ENCODE assay signal across 19 cellular contexts in genomic region chr9:98501776-98502175, GRCh38.
A peak's percentile ranks its signal among the peaks of the same experiment; 100 is the strongest.
DNase-seq lines count a peak whose midpoint lies in the region; ATAC-seq and TF ChIP-seq lines count a peak whose summit lies in the region.
"Had no signal": no experiment of that assay in that cellular context is flagged by ENCODE, and none has a peak within 500 bp of the region (broad histone marks: within the 10 kb centered on the region; RNA-seq: fewer than 3 reads in every experiment).

No MANE protein-coding gene starts in this region.

- H3K9me3 Mint-ChIP-seq in HFFc6, result no peaks in the 10 kb centered on the region
- H3K9me3 Mint-ChIP-seq in brain, result peaks cover 0 to 3% (median 0%) of the 10 kb centered on the region in 5 experiments
- no peaks in the 10 kb centered on the region for H3K9me3 Mint-ChIP-seq in memory B cell
- H3K9me3 Mint-ChIP-seq: CD4-positive, alpha-beta T cell had no signal

- H3K27ac Mint-ChIP-seq in HFFc6 (peak overlapping the region; percentile 96), brain (peak overlapping the region in 3 of 5 experiments; percentile 4 to 30 (median 19)), memory B cell (peak overlapping the region; percentile 58)
- H3K27ac Mint-ChIP-seq: B cell; CD4-positive, alpha-beta T cell had no signal

- H3K4me1 Mint-ChIP-seq in HFFc6 (ENCODE audit: low read depth), result peaks cover 40% of the 10 kb centered on the region
- peaks cover 45% of the 10 kb centered on the region for H3K4me1 Mint-ChIP-seq in brain
- H3K4me1 Mint-ChIP-seq in memory B cell, result peaks cover 5% of the 10 kb centered on the region
- H3K4me1 Mint-ChIP-seq: B cell had no signal

- H3K36me3 ChIP-seq in upper lobe of left lung, result no peaks in the 10 kb centered on the region

- ATAC-seq in memory B cell (ENCODE audit: low read depth) (no peak), upper lobe of left lung (ENCODE audit: low FRiP score in 2 of 2) (no peak), HG03025 (IDR thresholded peaks at IDR 0.05; ENCODE audit: low FRiP score, unreplicated experiment) (no peak), foreskin keratinocyte (no peak)
- ATAC-seq: GM12878, HCT116 had no signal

- H3K27ac ChIP-seq in upper lobe of left lung (peak overlapping the region; percentile 56 to 78 (median 70)), foreskin keratinocyte (no peak overlapping the region)
- H3K27ac ChIP-seq: HL-60, KMS-11 had no signal

- TF ChIP-seq POLR2A in upper lobe of left lung (IDR thresholded peaks at IDR 0.05), result no peak

- H3K27me3 Mint-ChIP-seq in HFFc6 (ENCODE audit: insufficient read depth), result peaks cover 4% of the 10 kb centered on the region
- peaks cover 3% of the 10 kb centered on the region for H3K27me3 Mint-ChIP-seq in brain
- peaks cover 20% of the 10 kb centered on the region for H3K27me3 Mint-ChIP-seq in memory B cell

- no peak for TF ChIP-seq EP300 in upper lobe of left lung (IDR thresholded peaks at IDR 0.05)

- no peak overlapping the region for H3K4me3 Mint-ChIP-seq in HFFc6
- no peak overlapping the region for H3K4me3 Mint-ChIP-seq in brain
- no peak overlapping the region for H3K4me3 Mint-ChIP-seq in memory B cell
- H3K4me3 Mint-ChIP-seq: B cell; CD4-positive, alpha-beta T cell had no signal

- DNase-seq in HFFc6, result no peak
- no peak for DNase-seq in memory B cell (ENCODE audit: low spot score in 2 of 2)
- DNase-seq in upper lobe of left lung, result no peak
- no peak for DNase-seq in foreskin keratinocyte
- DNase-seq in NCI-H1105 (lab: John Stamatoyannopoulos, UW), result no peak
- DNase-seq: Calu3; CD4-positive, alpha-beta T cell; NCI-H1092 treated with DMSO at 0.1 percent for 48 hours; NCI-H1930; NCI-H2171; NCI-H446 treated with DMSO at 0.1 percent for 48 hours; NCI-H774 had no signal

- H3K27me3 ChIP-seq in upper lobe of left lung (no peaks in the 10 kb centered on the region), foreskin keratinocyte (peaks cover 8% of the 10 kb centered on the region)

- no peak overlapping the region for H3K4me3 ChIP-seq in upper lobe of left lung
- H3K4me3 ChIP-seq: GM12878 had no signal

- H3K36me3 Mint-ChIP-seq in HFFc6 (ENCODE audit: low read depth), result no peaks in the 10 kb centered on the region
- H3K36me3 Mint-ChIP-seq in brain, result no peaks in the 10 kb centered on the region
- H3K36me3 Mint-ChIP-seq in memory B cell, result no peaks in the 10 kb centered on the region

- H3K4me1 ChIP-seq in upper lobe of left lung, result peaks cover 0 to 15% (median 0%) of the 10 kb centered on the region in 4 donors
- no peaks in the 10 kb centered on the region for H3K4me1 ChIP-seq in foreskin keratinocyte

- TF ChIP-seq CTCF in HFFc6 (IDR thresholded peaks at IDR 0.05) (no peak), brain (conservative IDR thresholded peaks at IDR 0.05) (no peak), upper lobe of left lung (IDR thresholded peaks at IDR 0.05) (no peak), foreskin keratinocyte (conservative IDR thresholded peaks at IDR 0.05) (no peak)

- 84 to 86% methylated on average over 7 of the region's 7 CpGs for WGBS in upper lobe of left lung, 2 donors

- H3K9me3 ChIP-seq in upper lobe of left lung, result no peaks in the 10 kb centered on the region

Comparison
In these comparisons a context has a peak if more than half of its experiments do, and no peak if none do; other contexts are left out.
1. H3K27ac Mint-ChIP-seq: peak in every context shown above with its lines; median percentile 96 in HFFc6; 58 in memory B cell; 19 in brain.